In genomic region chrX:55167124-55167523, GRCh38 we compare ENCODE assay signal across 2 cellular contexts.
TF ChIP-seq lines count a peak whose summit lies in the region.

No MANE protein-coding gene starts in this region.

TF ChIP-seq in liver, 16 proteins besides CTCF, POLR2A, EP300 and RAD21:
- TF ChIP-seq YY1 (IDR thresholded peaks at IDR 0.05), result no peak
- peak; percentile 14 to 18 for TF ChIP-seq RXRA (IDR thresholded peaks at IDR 0.05)
- peak in 1 of 2 donors; percentile 73 for TF ChIP-seq GABPA (IDR thresholded peaks at IDR 0.05 in 1 of 2, conservative IDR thresholded peaks at IDR 0.05 in 1 of 2)
- no peak for TF ChIP-seq HNF4G (IDR thresholded peaks at IDR 0.05)

TF ChIP-seq in HepG2, 621 proteins besides CTCF, POLR2A, EP300 and RAD21:
- TF ChIP-seq RFXANK (CRISPR knock-in tag; IDR thresholded peaks at IDR 0.05) (no peak), MBD4 (IDR thresholded peaks at IDR 0.05; ENCODE audit: borderline replicate concordance, low read length) (no peak), HOXA3 (CRISPR knock-in tag; IDR thresholded peaks at IDR 0.05) (no peak)
